20 cellular contexts compared by ENCODE assay signal in genomic region chr16:87274808-87275207, GRCh38.
"Had no signal": no experiment of that assay in that cellular context is flagged by ENCODE, and none has a peak within 500 bp of the region (broad histone marks: within the 10 kb centered on the region; RNA-seq: fewer than 3 reads in every experiment).

No MANE protein-coding gene starts in this region.

- H3K4me3 ChIP-seq: cardiac muscle cell, coronary artery, gastrocnemius medialis, lower lobe of right lung, psoas muscle, right lobe of liver, thoracic aorta had no signal

- H3K4me1 ChIP-seq: gastrocnemius medialis, psoas muscle, right lobe of liver had no signal

- H3K27me3 ChIP-seq: cardiac muscle cell, gastrocnemius medialis, right lobe of liver had no signal

- H3K9me3 ChIP-seq: gastrocnemius medialis, lower lobe of right lung, neutrophil, psoas muscle, right lobe of liver, thoracic aorta had no signal

- H3K27ac ChIP-seq: cardiac muscle cell, coronary artery, gastrocnemius medialis, lower lobe of right lung, neutrophil, psoas muscle, right lobe of liver, thoracic aorta had no signal

- DNase-seq: activated CD4-positive, alpha-beta T cell treated with anti-CD3 and anti-CD28 coated beads, Interleukin-2, amount 50 U/mL, for 4 hours; activated CD4-positive, CD25-positive, alpha-beta regulatory T cell treated with anti-CD3 and anti-CD28 coated beads, Interleukin-2, amount 50 U/mL, for 72 hours; activated CD8-positive, alpha-beta memory T cell treated with anti-CD3 and anti-CD28 coated beads, Interleukin-2, amount 10 ng/mL, durations not matched to agents 7 days and 5 days; activated naive CD8-positive, alpha-beta T cell treated with anti-CD3 and anti-CD28 coated beads, Interleukin-2, amount 10 ng/mL, durations not matched to agents 7 days and 5 days; activated T-cell treated with anti-CD3 and anti-CD28 coated beads, Interleukin-2, amount 50 U/mL, for 4 hours; aorta; effector CD4-positive, alpha-beta T cell; gastrocnemius medialis; hippocampal formation; lower lobe of right lung; psoas muscle; right lobe of liver; stimulated activated CD4-positive, alpha-beta T cell treated with anti-CD3 and anti-CD28 coated beads, Interleukin-12 subunit alpha, Interleukin-12 subunit beta, amount 100 ng/mL, for 4 hours; stimulated activated CD4-positive, alpha-beta T cell treated with anti-CD3 and anti-CD28 coated beads, Interleukin-2, amount 100 ng/mL, for 48 hours; stimulated activated CD8-positive, alpha-beta memory T cell treated with anti-CD3 and anti-CD28 coated beads, Interleukin-4, amount 100 ng/mL, for 48 hours; T-helper 9 cell had no signal

- H3K36me3 ChIP-seq: cardiac muscle cell, gastrocnemius medialis, lower lobe of right lung, neutrophil, right lobe of liver, thoracic aorta had no signal

- ATAC-seq: activated CD8-positive, alpha-beta memory T cell treated with anti-CD3 and anti-CD28 coated beads, Interleukin-2, amount 10 ng/mL, durations not matched to agents 7 days and 5 days; activated T-cell treated with anti-CD3 and anti-CD28 coated beads, Interleukin-2, amount 50 U/mL, for 4 hours; gastrocnemius medialis; lower lobe of right lung; psoas muscle; right lobe of liver had no signal
